In genomic region chr2:228699400-228699799, GRCh38 we compare ENCODE assay signal across 17 cellular contexts.
DNase-seq lines count a peak whose midpoint lies in the region; ATAC-seq, FAIRE-seq and TF ChIP-seq lines count a peak whose summit lies in the region.
"Had no signal": no experiment of that assay in that cellular context is flagged by ENCODE, and none has a peak within 500 bp of the region (broad histone marks: within the 10 kb centered on the region; RNA-seq: fewer than 3 reads in every experiment).

No MANE protein-coding gene starts in this region.

- H3K4me3 ChIP-seq in liver (ENCODE audit: low read depth in 1 of 3, low read length in 3 of 3): no peak overlapping the region
- H3K4me3 ChIP-seq in HepG2 (replicated peaks in 1 of 3; ENCODE audit: insufficient read depth in 1 of 3, low read depth in 2 of 3, low read length in 3 of 3): no peak overlapping the region
- no peak overlapping the region for H3K4me3 ChIP-seq in osteoblast (ENCODE audit: insufficient read depth, low read length)
- H3K4me3 ChIP-seq: transverse colon had no signal

- BruUV-seq in HepG2 (replicated peaks; lab: Mats Ljungman, UMichigan): no TSS peak

- POLR2A ChIA-PET in HepG2 (lab: Yijun Ruan, JAX): no interaction called here
- POLR2A ChIA-PET in activated CD4-positive, alpha-beta memory T cell treated with anti-CD3 and anti-CD28 coated beads for 36 hours (lab: Charles Lee): no interaction called here

- H3K9ac ChIP-seq in liver (ENCODE audit: low read depth in 1 of 2, low read length in 2 of 2) (no peak overlapping the region), HepG2 (ENCODE audit: insufficient read depth, low read depth, low read length) (no peak overlapping the region)

- DNase-seq in HepG2 (ENCODE audit: low spot score): no peak
- DNase-seq in astrocyte of the hippocampus (ENCODE audit: low read depth, low spot score): peak; percentile 27
- DNase-seq in left ventricle myocardium superior: no peak
- no peak for DNase-seq in NCI-H2029 treated with DMSO at 0.1 percent for 48 hours (lab: John Stamatoyannopoulos, UW)
- DNase-seq in activated T-cell treated with anti-CD3 and anti-CD28 coated beads, Interleukin-2, amount 50 U/mL, for 72 hours: no peak
- DNase-seq in activated CD4-positive, alpha-beta memory T cell treated with anti-CD3 and anti-CD28 coated beads for 36 hours: no peak
- no peak for DNase-seq in osteoblast (ENCODE audit: insufficient read length, low spot score, missing footprints)
- DNase-seq: activated CD4-positive, alpha-beta T cell treated with anti-CD3 and anti-CD28 coated beads, Interleukin-2, amount 50 U/mL, for 48 hours; activated naive CD4-positive, alpha-beta T cell; cortex of kidney; DMS53; islet precursor cell; T1000; transverse colon had no signal

- no peaks in the 10 kb centered on the region for H3K36me3 Mint-ChIP-seq in activated T-cell treated with anti-CD3 and anti-CD28 coated beads, Interleukin-2, amount 50 U/mL, for 72 hours (ENCODE audit: insufficient read depth in 2 of 2)
- no peaks in the 10 kb centered on the region for H3K36me3 Mint-ChIP-seq in activated CD4-positive, alpha-beta memory T cell treated with anti-CD3 and anti-CD28 coated beads for 36 hours

- TF ChIP-seq CTCF in liver (IDR thresholded peaks at IDR 0.05; ENCODE audit: low read depth, low read length, missing input control) (peak; percentile 14), HepG2 (CRISPR knock-in tag; IDR thresholded peaks at IDR 0.05) (no peak), osteoblast (IDR thresholded peaks at IDR 0.05; ENCODE audit: extremely low read depth, low read depth, low read length) (no peak)

- no peaks in the 10 kb centered on the region for H3K27me3 Mint-ChIP-seq in activated T-cell treated with anti-CD3 and anti-CD28 coated beads, Interleukin-2, amount 50 U/mL, for 72 hours (ENCODE audit: low read depth)
- H3K27me3 Mint-ChIP-seq in activated CD4-positive, alpha-beta memory T cell treated with anti-CD3 and anti-CD28 coated beads for 36 hours: no peaks in the 10 kb centered on the region

- FAIRE-seq in HepG2 (lab: Jason Lieb, UNC): no peak
- FAIRE-seq: GM12891 had no signal

- H3K4me2 ChIP-seq in HepG2 (ENCODE audit: low read depth, low read length): no peak overlapping the region
- H3K4me2 ChIP-seq in osteoblast (ENCODE audit: insufficient read depth, low read length): no peak overlapping the region

- H3K27ac ChIP-seq in liver (ENCODE audit: low read depth in 1 of 2, low read length in 2 of 2) (no peak overlapping the region), HepG2 (ENCODE audit: extremely low read length, insufficient read depth, low read length) (no peak overlapping the region), osteoblast (ENCODE audit: low read depth, low read length) (no peak overlapping the region)
- H3K27ac ChIP-seq: transverse colon had no signal

- H3K9me3 Mint-ChIP-seq in activated T-cell treated with anti-CD3 and anti-CD28 coated beads, Interleukin-2, amount 50 U/mL, for 72 hours: peaks cover under 1 to 6% of the 10 kb centered on the region in 2 donors
- peaks cover 5% of the 10 kb centered on the region for H3K9me3 Mint-ChIP-seq in activated CD4-positive, alpha-beta memory T cell treated with anti-CD3 and anti-CD28 coated beads for 36 hours

- in situ Hi-C loops in HepG2 (cut with HindIII; ENCODE audit: extremely low pct_ligation_motif_present, low pct_unique_long_range_greater_than_20kb): no loop called here

- CTCF ChIA-PET in HepG2 (lab: Yijun Ruan, JAX; ENCODE audit: low intra/inter-chr PET ratio, low total read pairs): no interaction called here
- CTCF ChIA-PET in activated CD4-positive, alpha-beta memory T cell treated with anti-CD3 and anti-CD28 coated beads for 36 hours (lab: Charles Lee): no interaction called here

- H2AFZ ChIP-seq in HepG2 (ENCODE audit: low read length) (no peak overlapping the region), osteoblast (ENCODE audit: low read length) (no peak overlapping the region)

- TF ChIP-seq EP300 in HepG2 (IDR thresholded peaks at IDR 0.05; ENCODE audit: low read depth in 2 of 2, low read length in 2 of 2) (no peak), HepG2 (CRISPR knock-in tag; IDR thresholded peaks at IDR 0.05; ENCODE audit: borderline replicate concordance) (no peak)

- no peaks in the 10 kb centered on the region for H3K4me1 Mint-ChIP-seq in activated T-cell treated with anti-CD3 and anti-CD28 coated beads, Interleukin-2, amount 50 U/mL, for 72 hours (ENCODE audit: low read depth)
- H3K4me1 Mint-ChIP-seq in activated CD4-positive, alpha-beta memory T cell treated with anti-CD3 and anti-CD28 coated beads for 36 hours (ENCODE audit: low read depth): no peaks in the 10 kb centered on the region

- no peak for TF ChIP-seq POLR2A in HepG2 (IDR thresholded peaks at IDR 0.05; ENCODE audit: insufficient read depth in 1 of 2, low read depth in 2 of 2, low read length in 2 of 2)

- intact Hi-C loops in HepG2 (cut with micrococcal nuclease; ENCODE audit: unreplicated experiment): no loop called here
- intact Hi-C loops in left ventricle myocardium superior (cut with micrococcal nuclease): loop anchor here (10.0 kb wide), 1 partner anchor 575 kb away; the partner anchor contains the start of gene PID1
- intact Hi-C loops in activated CD4-positive, alpha-beta memory T cell treated with anti-CD3 and anti-CD28 coated beads for 36 hours (cut with micrococcal nuclease): no loop called here

- no peaks in the 10 kb centered on the region for H3K36me3 ChIP-seq in liver (ENCODE audit: control insufficient read depth in 4 of 4, insufficient read depth in 3 of 4, low read depth in 1 of 4, low read length in 3 of 4)
- no peaks in the 10 kb centered on the region for H3K36me3 ChIP-seq in HepG2 (replicated peaks in 1 of 2; ENCODE audit: control insufficient read depth in 1 of 2, insufficient read depth in 2 of 2, low read length in 2 of 2)
- H3K36me3 ChIP-seq in osteoblast (ENCODE audit: insufficient read depth, low read length): no peaks in the 10 kb centered on the region
- H3K36me3 ChIP-seq: transverse colon had no signal

- no peak overlapping the region for H3K27ac Mint-ChIP-seq in activated T-cell treated with anti-CD3 and anti-CD28 coated beads, Interleukin-2, amount 50 U/mL, for 72 hours
- H3K27ac Mint-ChIP-seq in activated CD4-positive, alpha-beta memory T cell treated with anti-CD3 and anti-CD28 coated beads for 36 hours: no peak overlapping the region

- TF ChIP-seq RAD21 in liver (IDR thresholded peaks at IDR 0.05): peak; percentile 62 to 66
- TF ChIP-seq RAD21 in HepG2 (CRISPR knock-in tag; IDR thresholded peaks at IDR 0.05): no peak

- H3K79me2 ChIP-seq in HepG2 (ENCODE audit: insufficient read depth, low read length) (no peaks in the 10 kb centered on the region), osteoblast (ENCODE audit: insufficient read depth, low read length) (no peaks in the 10 kb centered on the region)

- ATAC-seq in HepG2: no peak
- peak; percentile 73 for ATAC-seq in left ventricle myocardium superior
- ATAC-seq in activated T-cell treated with anti-CD3 and anti-CD28 coated beads, Interleukin-2, amount 50 U/mL, for 72 hours (replicated peaks in 1 of 2): no peak

- peaks cover 0 to 8% (median 7%) of the 10 kb centered on the region in 4 donors for H3K4me1 ChIP-seq in liver (ENCODE audit: control insufficient read depth in 4 of 4, insufficient read depth in 4 of 4, low read length in 3 of 4)
- no peaks in the 10 kb centered on the region for H3K4me1 ChIP-seq in HepG2 (ENCODE audit: insufficient read depth, low read length)
- H3K4me1 ChIP-seq in osteoblast (ENCODE audit: insufficient read depth, low read length): no peaks in the 10 kb centered on the region
- H3K4me1 ChIP-seq: transverse colon had no signal

- H3K27me3 ChIP-seq in liver (ENCODE audit: control insufficient read depth in 4 of 4, insufficient read depth in 4 of 4, low read length in 3 of 4) (no peaks in the 10 kb centered on the region), HepG2 (ENCODE audit: control insufficient read depth in 1 of 2, insufficient read depth in 2 of 2, low read length in 2 of 2) (no peaks in the 10 kb centered on the region), osteoblast (ENCODE audit: insufficient read depth, low read length) (no peaks in the 10 kb centered on the region)
- H3K27me3 ChIP-seq: transverse colon had no signal

- 78% methylated on average over 5 of the region's 5 CpGs for WGBS in liver
- WGBS in HepG2 (ENCODE audit: low lambda C conversion rate): 10% methylated on average over 5 of the region's 5 CpGs

- H3K9me3 ChIP-seq in liver (ENCODE audit: control insufficient read depth in 4 of 4, low read length in 3 of 4) (no peaks in the 10 kb centered on the region), HepG2 (ENCODE audit: low read length) (peaks cover 61% of the 10 kb centered on the region), osteoblast (ENCODE audit: low read depth, low read length) (no peaks in the 10 kb centered on the region)
- H3K9me3 ChIP-seq: transverse colon had no signal

- H4K20me1 ChIP-seq in HepG2 (ENCODE audit: insufficient read depth, low read length) (no peaks in the 10 kb centered on the region), osteoblast (ENCODE audit: insufficient read depth, low read length) (no peaks in the 10 kb centered on the region)

- no peak overlapping the region for H3K4me3 Mint-ChIP-seq in activated T-cell treated with anti-CD3 and anti-CD28 coated beads, Interleukin-2, amount 50 U/mL, for 72 hours
- H3K4me3 Mint-ChIP-seq in activated CD4-positive, alpha-beta memory T cell treated with anti-CD3 and anti-CD28 coated beads for 36 hours: no peak overlapping the region
- H3K4me3 Mint-ChIP-seq: neural crest cell had no signal

TF ChIP-seq in liver, 16 proteins besides CTCF, POLR2A, EP300 and RAD21 (continues in another document):
- TF ChIP-seq JUND (IDR thresholded peaks at IDR 0.05) (no peak), HNF4G (IDR thresholded peaks at IDR 0.05) (no peak), GABPA (IDR thresholded peaks at IDR 0.05 in 1 of 2, conservative IDR thresholded peaks at IDR 0.05 in 1 of 2) (no peak), FOXA1 (IDR thresholded peaks at IDR 0.05) (no peak), MAX (IDR thresholded peaks at IDR 0.05) (no peak)

TF ChIP-seq in HepG2, 621 proteins besides CTCF, POLR2A, EP300 and RAD21 (continues in another document):
- TF ChIP-seq CAMTA2 (CRISPR knock-in tag; IDR thresholded peaks at IDR 0.05; ENCODE audit: borderline replicate concordance) (no peak), ZNF720 (CRISPR knock-in tag; IDR thresholded peaks at IDR 0.05) (no peak), RBM22 (optimal IDR thresholded peaks at IDR 0.05; ENCODE audit: low read length) (no peak), GZF1 (CRISPR knock-in tag; IDR thresholded peaks at IDR 0.05) (no peak), FOXM1 (CRISPR knock-in tag; IDR thresholded peaks at IDR 0.05) (no peak), KDM5B (CRISPR knock-in tag; IDR thresholded peaks at IDR 0.05; ENCODE audit: borderline replicate concordance) (no peak), ZNF331 (CRISPR knock-in tag; IDR thresholded peaks at IDR 0.05) (no peak), POLR2AphosphoS2 (IDR thresholded peaks at IDR 0.05; ENCODE audit: low read depth, low read length) (no peak), ZNF777 (CRISPR knock-in tag; IDR thresholded peaks at IDR 0.05) (no peak), TCF7L2 (IDR thresholded peaks at IDR 0.05; ENCODE audit: low read depth, low read length) (no peak)
